8 cellular contexts compared by ENCODE assay signal in genomic region chr3:184284696-184285095, GRCh38. TPM values are rescaled to one million over a fixed set of nuclear protein-coding genes. Genes with fewer than 3 reads are reported as not detected.
DNase-seq lines count a peak whose midpoint lies in the region; ATAC-seq and TF ChIP-seq lines count a peak whose summit lies in the region.

No MANE protein-coding gene starts in this region.

- H3K4me3 ChIP-seq in Caco-2 (ENCODE audit: low read depth, low read length) = no peak overlapping the region

- no peaks in the 10 kb centered on the region for H3K36me3 Mint-ChIP-seq in Caco-2 (ENCODE audit: insufficient read depth, unreplicated experiment)
- no peaks in the 10 kb centered on the region for H3K36me3 Mint-ChIP-seq in HFFc6 (ENCODE audit: low read depth)
- H3K36me3 Mint-ChIP-seq in type B pancreatic cell = no peaks in the 10 kb centered on the region

- H3K9me3 Mint-ChIP-seq in Caco-2 (ENCODE audit: unreplicated experiment) (no peaks in the 10 kb centered on the region), HFFc6 (no peaks in the 10 kb centered on the region), type B pancreatic cell (no peaks in the 10 kb centered on the region)

- peaks cover 13% of the 10 kb centered on the region for H3K27me3 Mint-ChIP-seq in Caco-2 (ENCODE audit: insufficient read depth, unreplicated experiment)
- H3K27me3 Mint-ChIP-seq in HFFc6 (ENCODE audit: insufficient read depth) = peaks cover 42% of the 10 kb centered on the region
- H3K27me3 Mint-ChIP-seq in type B pancreatic cell = peaks cover 70% of the 10 kb centered on the region

- POLR2A ChIA-PET in Caco-2 (lab: Charles Lee) = no interaction called here

- ATAC-seq in HG02970 (IDR thresholded peaks at IDR 0.05; ENCODE audit: low FRiP score, unreplicated experiment) = no peak
- no peak for ATAC-seq in GM21381 (IDR thresholded peaks at IDR 0.05; ENCODE audit: unreplicated experiment)

- H3K9me3 ChIP-seq in Caco-2 = no peaks in the 10 kb centered on the region

- CTCF ChIA-PET in Caco-2 (lab: Charles Lee) = no interaction called here

- no peaks in the 10 kb centered on the region for H3K27me3 ChIP-seq in Caco-2 (replicated peaks; ENCODE audit: control insufficient read depth, insufficient read depth, low read length)

- DNase-seq in Caco-2 = peak; percentile 73 to 77
- DNase-seq in HFFc6 = peak; percentile 78
- peak; percentile 68 for DNase-seq in NCI-H748 treated with DMSO at 0.1 percent for 48 hours (lab: John Stamatoyannopoulos, UW)
- DNase-seq in anterior cingulate cortex (lab: John Stamatoyannopoulos, UW) = peak in 50 of 58 donors; percentile 12 to 85 (median 58)
- DNase-seq in inferior parietal cortex (ENCODE audit: extremely low spot score) = peak; percentile 69
- DNase-seq in type B pancreatic cell (ENCODE audit: extremely low spot score, unreplicated experiment) = no peak

- intact Hi-C loops in Caco-2 (cut with micrococcal nuclease; ENCODE audit: unreplicated experiment) = loop anchor here (2.0 kb wide), 1 partner anchor 390 kb away; no protein-coding TSS in a partner anchor

- H3K27ac Mint-ChIP-seq in Caco-2 (ENCODE audit: unreplicated experiment) (no peak overlapping the region), HFFc6 (no peak overlapping the region), type B pancreatic cell (peak overlapping the region; percentile 17)

- H3K36me3 ChIP-seq in Caco-2 (ENCODE audit: control insufficient read depth, insufficient read depth, low read length) = no peaks in the 10 kb centered on the region

- BruUV-seq in Caco-2 (replicated peaks; lab: Mats Ljungman, UMichigan) = no TSS peak

- H3K4me1 Mint-ChIP-seq in Caco-2 (ENCODE audit: low read depth, unreplicated experiment) (no peaks in the 10 kb centered on the region), HFFc6 (ENCODE audit: low read depth) (no peaks in the 10 kb centered on the region), type B pancreatic cell (ENCODE audit: unreplicated experiment) (peaks cover 5% of the 10 kb centered on the region)

- H3K4me1 ChIP-seq in Caco-2 = no peaks in the 10 kb centered on the region

- TF ChIP-seq CTCF in Caco-2 (IDR thresholded peaks at IDR 0.05; ENCODE audit: insufficient read depth in 1 of 2, low read depth in 1 of 2, low read length in 1 of 2, severe bottlenecking in 1 of 2, unreplicated experiment in 1 of 2) (peak; percentile 29 to 58), HFFc6 (IDR thresholded peaks at IDR 0.05) (peak; percentile 70), type B pancreatic cell (conservative IDR thresholded peaks at IDR 0.05) (peak; percentile 70)

- H3K4me3 Mint-ChIP-seq in Caco-2 (ENCODE audit: unreplicated experiment) = no peak overlapping the region
- no peak overlapping the region for H3K4me3 Mint-ChIP-seq in HFFc6
- no peak overlapping the region for H3K4me3 Mint-ChIP-seq in type B pancreatic cell

RNA-seq across cellular contexts. Expression of gene ECE2, which starts 8.9 kb away (rescaled TPM):
- total RNA-seq in Caco-2 (2022) (not detected in 2 replicates), type B pancreatic cell (ENCODE audit: low replicate concordance) (not detected in 2 replicates)
- not detected for total RNA-seq in HFFc6 (2021; fragmentation: NEBNext Ultra II Directional; extraction: Animal tissue kit (Norgen Biotek cat#: 25700))

RNA-seq across cellular contexts. Expression of gene PSMD2, which starts 14.3 kb away (rescaled TPM):
- total RNA-seq in Caco-2 (2022) = 285 and 294 TPM in 2 replicates
- 100 to 1,000 TPM; 620 to 777 (median 730) TPM for total RNA-seq in HFFc6 (2021; fragmentation: NEBNext Ultra II Directional; extraction: Animal tissue kit (Norgen Biotek cat#: 25700))
- 226 and 255 TPM in 2 replicates for total RNA-seq in type B pancreatic cell (ENCODE audit: low replicate concordance)

RNA-seq across cellular contexts. Expression of gene CAMK2N2, which starts 23.3 kb away (rescaled TPM):
- total RNA-seq in Caco-2 (2022) = 0.46 and 0.66 TPM in 2 replicates
- total RNA-seq in HFFc6 (2021; fragmentation: NEBNext Ultra II Directional; extraction: Animal tissue kit (Norgen Biotek cat#: 25700)) = 1 to 10 TPM; 2.7 to 6.0 (median 3.4) TPM
- total RNA-seq in type B pancreatic cell (ENCODE audit: low replicate concordance) = 1.9 TPM in 2 replicates

RNA-seq across cellular contexts. Expression of gene EIF4G1, which starts 29.7 kb away (rescaled TPM):
- total RNA-seq in Caco-2 (2022) (410 and 423 TPM in 2 replicates), type B pancreatic cell (ENCODE audit: low replicate concordance) (371 and 432 TPM in 2 replicates)
- 100 to 1,000 TPM; 522 to 605 (median 559) TPM for total RNA-seq in HFFc6 (2021; fragmentation: NEBNext Ultra II Directional; extraction: Animal tissue kit (Norgen Biotek cat#: 25700))

RNA-seq across cellular contexts. Expression of gene EEF1AKMT4, which starts 35.2 kb away (rescaled TPM):
- total RNA-seq in Caco-2 (2022) = 12.1 and 13.1 TPM in 2 replicates
- 1 to 10 TPM; 3.3 to 4.8 (median 3.7) TPM for total RNA-seq in HFFc6 (2021; fragmentation: NEBNext Ultra II Directional; extraction: Animal tissue kit (Norgen Biotek cat#: 25700))
- total RNA-seq in type B pancreatic cell (ENCODE audit: low replicate concordance) = 6.4 and 10.2 TPM in 2 replicates
